In genomic region chr11:6919698-6920097, GRCh38 we compare ENCODE assay signal across 2 cellular contexts.
A peak's percentile ranks its signal among the peaks of the same experiment; 100 is the strongest.
TF ChIP-seq lines count a peak whose summit lies in the region.

No MANE protein-coding gene starts in this region.

TF ChIP-seq in HEK293, 187 proteins besides CTCF, POLR2A, EP300 and RAD21:
- TF ChIP-seq MYNN (tag by site-specific recombination; IDR thresholded peaks at IDR 0.05; ENCODE audit: borderline replicate concordance) (no peak), ZNF146 (tag by site-specific recombination; IDR thresholded peaks at IDR 0.05) (peak; percentile 95)
TF ChIP-seq in HEK293: peak in this region for 1.

TF ChIP-seq in K562, 482 proteins besides CTCF, POLR2A, EP300 and RAD21:
- TF ChIP-seq MIER1 (IDR thresholded peaks at IDR 0.05; ENCODE audit: low read depth): no peak
- peak; percentile 99 for TF ChIP-seq ZNF146 (CRISPR knock-in tag; IDR thresholded peaks at IDR 0.05; ENCODE audit: unreplicated experiment)
- TF ChIP-seq, protein P1, sequence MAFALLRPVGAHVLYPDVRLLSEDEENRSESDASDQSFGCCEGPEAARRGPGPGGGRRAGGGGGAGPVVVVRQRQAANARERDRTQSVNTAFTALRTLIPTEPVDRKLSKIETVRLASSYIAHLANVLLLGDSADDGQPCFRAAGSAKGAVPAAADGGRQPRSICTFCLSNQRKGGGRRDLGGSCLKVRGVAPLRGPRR (CRISPR knock-in tag; IDR thresholded peaks at IDR 0.05): no peak
- peak; percentile 82 for TF ChIP-seq BCOR (IDR thresholded peaks at IDR 0.05)
- TF ChIP-seq KDM1A (IDR thresholded peaks at IDR 0.05): peak; percentile 19 to 57; a peak in 1 of 4 replicates
- peak; percentile 94 for TF ChIP-seq RBM25 (IDR thresholded peaks at IDR 0.05; ENCODE audit: low read depth, low read length, severe bottlenecking)
